ENCODE assay signal across 1 cellular context in the genomic region with DNA sequence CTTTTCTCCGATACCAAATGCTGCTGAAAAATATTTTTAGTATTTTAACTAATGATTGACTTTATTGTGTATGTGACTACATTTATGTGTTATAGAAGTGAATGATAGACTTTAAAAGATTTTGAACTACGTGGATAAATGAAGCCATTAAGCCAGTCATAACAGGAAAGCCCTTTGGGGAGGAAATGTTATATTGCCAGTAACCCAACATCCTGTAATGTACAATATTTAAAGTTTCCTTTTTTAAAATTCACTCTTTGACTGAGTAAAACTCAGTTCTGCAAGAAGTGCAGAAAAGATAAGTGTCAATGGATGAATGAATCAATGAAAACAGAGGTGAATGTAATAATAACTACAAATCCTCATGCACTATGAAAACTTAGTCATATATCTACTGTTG.
TF ChIP-seq lines count a peak whose summit lies in the region.

No MANE protein-coding gene starts in this region.

TF ChIP-seq in endothelial cell of umbilical vein, 7 proteins besides CTCF, POLR2A, EP300 and RAD21 (continued from another document):
- TF ChIP-seq JUN (IDR thresholded peaks at IDR 0.05; ENCODE audit: borderline replicate concordance, insufficient read depth, insufficient read length, low read depth) (no peak), MYC (IDR thresholded peaks at IDR 0.05; ENCODE audit: low read depth, low read length) (no peak), POLR2AphosphoS5 (IDR thresholded peaks at IDR 0.05; ENCODE audit: insufficient read depth, low read depth, low read length) (no peak)
